Comparison of ENCODE assay signal across 24 cellular contexts in the genomic region with DNA sequence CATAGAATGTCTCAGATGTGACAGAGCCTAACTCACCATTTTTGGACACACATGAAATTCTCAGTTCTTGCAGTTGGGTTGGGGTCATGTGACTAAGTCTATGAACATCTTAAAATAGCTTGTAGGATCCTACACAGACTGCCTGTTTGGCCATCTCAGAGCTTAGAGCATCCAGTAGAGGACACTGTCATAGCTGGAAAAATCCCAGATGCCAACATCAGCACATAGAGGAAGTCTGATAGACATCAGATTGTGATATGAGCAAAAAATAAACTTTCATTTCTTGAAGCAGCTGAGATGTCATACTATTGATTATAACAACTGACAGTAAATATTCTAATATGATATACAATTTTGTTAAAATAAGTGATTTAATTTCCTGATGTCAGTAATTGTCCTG.
DNase-seq lines count a peak whose midpoint lies in the region; ATAC-seq and TF ChIP-seq lines count a peak whose summit lies in the region.
"Had no signal": no experiment of that assay in that cellular context is flagged by ENCODE, and none has a peak within 500 bp of the region (broad histone marks: within the 10 kb centered on the region; RNA-seq: fewer than 3 reads in every experiment).

No MANE protein-coding gene starts in this region.

- DNase-seq in DMS53 (lab: John Stamatoyannopoulos, UW) (peak; percentile 2), DMS53 treated with DMSO at 0.1 percent for 48 hours (lab: John Stamatoyannopoulos, UW; ENCODE audit: unreplicated experiment) (no peak), KBM-7 (peak; percentile 12), superior temporal gyrus (ENCODE audit: extremely low spot score) (peak; percentile 19), NCI-H2029 treated with DMSO at 0.1 percent for 48 hours (lab: John Stamatoyannopoulos, UW) (no peak), MM.1S (no peak)
- DNase-seq: ACHN; CD4-positive, CD25-positive, alpha-beta regulatory T cell; DMS153; GM23248; H9; HFFc6; NCI-H1092; NCI-H1436; NCI-H187; NCI-H69; PC-3; T-helper 17 cell had no signal

- no peak overlapping the region for H2AFZ ChIP-seq in MM.1S (ENCODE audit: low read length)
- H2AFZ ChIP-seq: GM23248 had no signal

- no peaks in the 10 kb centered on the region for H3K9me2 ChIP-seq in MM.1S (replicated peaks; ENCODE audit: insufficient read depth, low read length)

- H3K9me3 ChIP-seq in MM.1S (replicated peaks; ENCODE audit: insufficient read depth, low read length): no peaks in the 10 kb centered on the region
- H3K9me3 ChIP-seq: BLaER1 had no signal

- H3K36me3 ChIP-seq in MM.1S (replicated peaks; ENCODE audit: insufficient read depth, low read length): no peaks in the 10 kb centered on the region
- H3K36me3 ChIP-seq: BLaER1 had no signal

- no peak for TF ChIP-seq CTCF in MM.1S (IDR thresholded peaks at IDR 0.05; ENCODE audit: low read length)

- H3K4me1 ChIP-seq in MM.1S (ENCODE audit: low read length): no peaks in the 10 kb centered on the region
- H3K4me1 ChIP-seq: BLaER1 had no signal

- no peak overlapping the region for H3K4me3 ChIP-seq in MM.1S (ENCODE audit: low read length)
- H3K4me3 ChIP-seq: BLaER1, GM23248, SK-N-MC had no signal

- H3K27me3 ChIP-seq in MM.1S (replicated peaks; ENCODE audit: insufficient read depth, low read length): no peaks in the 10 kb centered on the region
- H3K27me3 ChIP-seq: BLaER1 had no signal

- ATAC-seq in SK-N-SH treated with all-trans-retinoic acid at 6 μM for 48 hours: no peak
- ATAC-seq: PC-3, Right ventricle myocardium inferior, T-helper 17 cell had no signal

- H3K9ac ChIP-seq in MM.1S (ENCODE audit: low read length): no peak overlapping the region
- H3K9ac ChIP-seq: BLaER1, GM23248, KMS-11 had no signal

- no peak overlapping the region for H3K4me2 ChIP-seq in MM.1S (ENCODE audit: low read depth, low read length)
- H3K4me2 ChIP-seq: BLaER1, KMS-11 had no signal

- in situ Hi-C loops in KBM-7 (cut with MboI; ENCODE audit: low pct_unique_long_range_greater_than_20kb, low sequenced_read_pairs): no loop called here

- H3F3A ChIP-seq in MM.1S (ENCODE audit: insufficient read depth, low read length): no peaks in the 10 kb centered on the region

- no peaks in the 10 kb centered on the region for H4K20me1 ChIP-seq in MM.1S (ENCODE audit: insufficient read depth, low read length)
- H4K20me1 ChIP-seq: BLaER1 had no signal

- no peak overlapping the region for H3K27ac ChIP-seq in MM.1S (ENCODE audit: low read length)
- H3K27ac ChIP-seq: 22Rv1, BLaER1, GM23248, KMS-11, SK-N-MC had no signal

- H3K79me2 ChIP-seq in MM.1S (ENCODE audit: low read length): no peaks in the 10 kb centered on the region

TF ChIP-seq in SK-N-SH treated with all-trans-retinoic acid at 6 μM for 48 hours, 23 proteins besides CTCF, POLR2A, EP300 and RAD21:
- TF ChIP-seq ZNF8 (CRISPR knock-in tag; IDR thresholded peaks at IDR 0.05) (no peak), TSHZ2 (CRISPR knock-in tag; IDR thresholded peaks at IDR 0.05) (0 out of 2 replicates have a peak, but pooled peaks have one; percentile 39)

Comparison
In these comparisons a context has a peak if more than half of its experiments do, and no peak if none do; other contexts are left out.
1. DNase-seq: peak in DMS53 (single experiment), KBM-7 (single experiment) and superior temporal gyrus (single experiment); none in DMS53 treated with DMSO at 0.1 percent for 48 hours (single experiment), NCI-H2029 treated with DMSO at 0.1 percent for 48 hours (single experiment) and MM.1S (single experiment).